15 cellular contexts compared by ENCODE assay signal in genomic region chr13:93861818-93862217, GRCh38.
DNase-seq lines count a peak whose midpoint lies in the region; ATAC-seq, FAIRE-seq and TF ChIP-seq lines count a peak whose summit lies in the region.
"Had no signal": no experiment of that assay in that cellular context is flagged by ENCODE, and none has a peak within 500 bp of the region (broad histone marks: within the 10 kb centered on the region; RNA-seq: fewer than 3 reads in every experiment).

No MANE protein-coding gene starts in this region.

- no peak overlapping the region for H3K4me3 Mint-ChIP-seq in activated CD4-positive, alpha-beta memory T cell treated with anti-CD3 and anti-CD28 coated beads for 36 hours
- H3K4me3 Mint-ChIP-seq: natural killer cell; stimulated activated memory B cell treated with anti-CD40 and anti-IgM and Interleukin-4, amounts not matched to agents 10 μg/mL and 1 μg/mL and 100 μg/mL, for 72 hours had no signal

- peak in 1 of 2 experiments; percentile 28 for DNase-seq in A549 (ENCODE audit: low read depth in 1 of 2, low spot score in 1 of 2)
- DNase-seq in HEK293T (ENCODE audit: extremely low spot score), result peak; percentile 23
- peak; percentile 61 to 87 for DNase-seq in cardiac fibroblast (ENCODE audit: low read depth in 2 of 2)
- DNase-seq in islet precursor cell, result peak; percentile 87
- DNase-seq in DMS53 (lab: John Stamatoyannopoulos, UW), result no peak
- DNase-seq in activated CD4-positive, alpha-beta memory T cell treated with anti-CD3 and anti-CD28 coated beads for 36 hours, result no peak
- DNase-seq: activated effector memory CD4-positive, alpha-beta T cell treated with anti-CD3 and anti-CD28 coated beads, Interleukin-2, amount 50 U/mL, for 16 hours; dermis blood vessel endothelial cell; KG1; natural killer cell; stimulated activated CD4-positive, alpha-beta T cell treated with anti-CD3 and anti-CD28 coated beads, Interleukin-15, amount 100 ng/mL, for 24 hours had no signal

- no peak for FAIRE-seq in A549 (lab: Jason Lieb, UNC)
- FAIRE-seq: H1 had no signal

- H3K27ac ChIP-seq in A549, result peak overlapping the region; percentile 45 to 64; a peak in 3 of 6 replicates

- no peaks in the 10 kb centered on the region for H3K4me1 Mint-ChIP-seq in activated CD4-positive, alpha-beta memory T cell treated with anti-CD3 and anti-CD28 coated beads for 36 hours (ENCODE audit: low read depth)
- H3K4me1 Mint-ChIP-seq: natural killer cell; stimulated activated memory B cell treated with anti-CD40 and anti-IgM and Interleukin-4, amounts not matched to agents 10 μg/mL and 1 μg/mL and 100 μg/mL, for 72 hours had no signal

- POLR2A ChIA-PET in A549 (lab: Yijun Ruan, JAX) (no interaction called here), HEK293T (lab: Yijun Ruan, JAX) (no interaction called here)
- POLR2A ChIA-PET in activated CD4-positive, alpha-beta memory T cell treated with anti-CD3 and anti-CD28 coated beads for 36 hours (lab: Charles Lee), result no interaction called here

- no peaks in the 10 kb centered on the region for H3K27me3 Mint-ChIP-seq in activated CD4-positive, alpha-beta memory T cell treated with anti-CD3 and anti-CD28 coated beads for 36 hours
- H3K27me3 Mint-ChIP-seq: stimulated activated memory B cell treated with anti-CD40 and anti-IgM and Interleukin-4, amounts not matched to agents 10 μg/mL and 1 μg/mL and 100 μg/mL, for 72 hours had no signal

- TF ChIP-seq CTCF in A549 (IDR thresholded peaks at IDR 0.05), result no peak
- TF ChIP-seq CTCF in cardiac fibroblast (IDR thresholded peaks at IDR 0.05; ENCODE audit: low read depth, low read length), result no peak

- intact Hi-C loops in activated CD4-positive, alpha-beta memory T cell treated with anti-CD3 and anti-CD28 coated beads for 36 hours (cut with micrococcal nuclease), result no loop called here

- ATAC-seq in A549 (peak; percentile 77 to 89; a peak in 5 of 6 replicates), HG03378 (IDR thresholded peaks at IDR 0.05; ENCODE audit: unreplicated experiment) (no peak), HG03175 (IDR thresholded peaks at IDR 0.05; ENCODE audit: unreplicated experiment) (no peak)
- ATAC-seq: natural killer cell; stimulated activated memory B cell treated with anti-CD40 and anti-IgM and Interleukin-4, amounts not matched to agents 10 μg/mL and 1 μg/mL and 100 μg/mL, for 72 hours had no signal

- no peaks in the 10 kb centered on the region for H3K9me3 ChIP-seq in A549

- 26% methylated on average over 3 of the region's 4 CpGs for WGBS in A549 (ENCODE audit: missing lambda C conversion rate)

- no peaks in the 10 kb centered on the region for H3K9me3 Mint-ChIP-seq in activated CD4-positive, alpha-beta memory T cell treated with anti-CD3 and anti-CD28 coated beads for 36 hours

- H3K4me2 ChIP-seq in A549, result peak overlapping the region; percentile 12

- H3K36me3 Mint-ChIP-seq in activated CD4-positive, alpha-beta memory T cell treated with anti-CD3 and anti-CD28 coated beads for 36 hours, result no peaks in the 10 kb centered on the region
- H3K36me3 Mint-ChIP-seq: natural killer cell; stimulated activated memory B cell treated with anti-CD40 and anti-IgM and Interleukin-4, amounts not matched to agents 10 μg/mL and 1 μg/mL and 100 μg/mL, for 72 hours had no signal

- H3K4me3 ChIP-seq in A549 (no peak overlapping the region), cardiac fibroblast (replicated peaks in 1 of 2; ENCODE audit: low read depth in 2 of 2, low read length in 2 of 2) (no peak overlapping the region)

- no peak overlapping the region for H3K27ac Mint-ChIP-seq in activated CD4-positive, alpha-beta memory T cell treated with anti-CD3 and anti-CD28 coated beads for 36 hours
- H3K27ac Mint-ChIP-seq: natural killer cell; stimulated activated memory B cell treated with anti-CD40 and anti-IgM and Interleukin-4, amounts not matched to agents 10 μg/mL and 1 μg/mL and 100 μg/mL, for 72 hours had no signal

- H3K4me1 ChIP-seq in A549, result no peaks in the 10 kb centered on the region

- CTCF ChIA-PET in A549 (lab: Yijun Ruan, JAX), result no interaction called here
- CTCF ChIA-PET in HEK293T (lab: Yijun Ruan, JAX), result interaction anchor here (0.6 kb wide), 1 partner anchor 68 kb away, joined by 3 read pairs; no protein-coding TSS in a partner anchor
- CTCF ChIA-PET in activated CD4-positive, alpha-beta memory T cell treated with anti-CD3 and anti-CD28 coated beads for 36 hours (lab: Charles Lee), result no interaction called here

- TF ChIP-seq EP300 in A549 (IDR thresholded peaks at IDR 0.05), result no peak

- no peak for TF ChIP-seq POLR2A in A549 (IDR thresholded peaks at IDR 0.05; ENCODE audit: low read length)

- no peak for TF ChIP-seq RAD21 in A549 (conservative IDR thresholded peaks at IDR 0.05 in 1 of 2, IDR thresholded peaks at IDR 0.05 in 1 of 2)

TF ChIP-seq in A549, 52 proteins besides CTCF, POLR2A, EP300 and RAD21:
- TF ChIP-seq JUN (IDR thresholded peaks at IDR 0.05), result no peak
- no peak for TF ChIP-seq FOSL2 (IDR thresholded peaks at IDR 0.05)
- TF ChIP-seq FOSL2 (CRISPR knock-in tag; IDR thresholded peaks at IDR 0.05), result peak; percentile 26; the same call in 1 of the 2 replicates
- TF ChIP-seq, protein P1, sequence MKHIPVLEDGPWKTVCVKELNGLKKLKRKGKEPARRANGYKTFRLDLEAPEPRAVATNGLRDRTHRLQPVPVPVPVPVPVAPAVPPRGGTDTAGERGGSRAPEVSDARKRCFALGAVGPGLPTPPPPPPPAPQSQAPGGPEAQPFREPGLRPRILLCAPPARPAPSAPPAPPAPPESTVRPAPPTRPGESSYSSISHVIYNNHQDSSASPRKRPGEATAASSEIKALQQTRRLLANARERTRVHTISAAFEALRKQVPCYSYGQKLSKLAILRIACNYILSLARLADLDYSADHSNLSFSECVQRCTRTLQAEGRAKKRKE (CRISPR knock-in tag; IDR thresholded peaks at IDR 0.05; ENCODE audit: low read depth), result no peak
TF ChIP-seq in A549: peak in this region for 1.

TF ChIP-seq in HEK293T, 16 proteins besides CTCF, POLR2A, EP300 and RAD21:
- TF ChIP-seq FOXA1 (IDR thresholded peaks at IDR 0.05), result no peak
- no peak for TF ChIP-seq FOXK2 (IDR thresholded peaks at IDR 0.05)
- no peak for TF ChIP-seq ARNT (IDR thresholded peaks at IDR 0.05)
- TF ChIP-seq NFRKB (IDR thresholded peaks at IDR 0.05), result no peak
- TF ChIP-seq, protein P2, sequence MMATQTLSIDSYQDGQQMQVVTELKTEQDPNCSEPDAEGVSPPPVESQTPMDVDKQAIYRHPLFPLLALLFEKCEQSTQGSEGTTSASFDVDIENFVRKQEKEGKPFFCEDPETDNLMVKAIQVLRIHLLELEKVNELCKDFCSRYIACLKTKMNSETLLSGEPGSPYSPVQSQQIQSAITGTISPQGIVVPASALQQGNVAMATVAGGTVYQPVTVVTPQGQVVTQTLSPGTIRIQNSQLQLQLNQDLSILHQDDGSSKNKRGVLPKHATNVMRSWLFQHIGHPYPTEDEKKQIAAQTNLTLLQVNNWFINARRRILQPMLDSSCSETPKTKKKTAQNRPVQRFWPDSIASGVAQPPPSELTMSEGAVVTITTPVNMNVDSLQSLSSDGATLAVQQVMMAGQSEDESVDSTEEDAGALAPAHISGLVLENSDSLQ (IDR thresholded peaks at IDR 0.05), result no peak
- TF ChIP-seq FOXM1 (IDR thresholded peaks at IDR 0.05; ENCODE audit: borderline replicate concordance), result no peak
- TF ChIP-seq CTBP1 (IDR thresholded peaks at IDR 0.05; ENCODE audit: borderline replicate concordance), result no peak
- no peak for TF ChIP-seq BHLHE40 (IDR thresholded peaks at IDR 0.05; ENCODE audit: borderline replicate concordance)
- no peak for TF ChIP-seq L3MBTL2 (conservative IDR thresholded peaks at IDR 0.05)
- TF ChIP-seq SUZ12 (IDR thresholded peaks at IDR 0.05), result no peak
- no peak for TF ChIP-seq LEF1 (IDR thresholded peaks at IDR 0.05; ENCODE audit: borderline replicate concordance)
- no peak for TF ChIP-seq TARDBP (IDR thresholded peaks at IDR 0.05)
- TF ChIP-seq ELF4 (IDR thresholded peaks at IDR 0.05), result no peak
- no peak for TF ChIP-seq SP1 (IDR thresholded peaks at IDR 0.05)
TF ChIP-seq in HEK293T: peak in this region for 0.

Comparison
In these comparisons a context has a peak if more than half of its experiments do, and no peak if none do; other contexts are left out.
1. ATAC-seq: peak in A549 (2 of 2); none in HG03378 (single experiment) and HG03175 (single experiment).
2. DNase-seq: peak in HEK293T (single experiment), cardiac fibroblast (2 of 2) and islet precursor cell (single experiment); none in DMS53 (single experiment) and activated CD4-positive, alpha-beta memory T cell treated with anti-CD3 and anti-CD28 coated beads for 36 hours (single experiment).